Comparison of ENCODE assay signal across 1 cellular context in the genomic region with DNA sequence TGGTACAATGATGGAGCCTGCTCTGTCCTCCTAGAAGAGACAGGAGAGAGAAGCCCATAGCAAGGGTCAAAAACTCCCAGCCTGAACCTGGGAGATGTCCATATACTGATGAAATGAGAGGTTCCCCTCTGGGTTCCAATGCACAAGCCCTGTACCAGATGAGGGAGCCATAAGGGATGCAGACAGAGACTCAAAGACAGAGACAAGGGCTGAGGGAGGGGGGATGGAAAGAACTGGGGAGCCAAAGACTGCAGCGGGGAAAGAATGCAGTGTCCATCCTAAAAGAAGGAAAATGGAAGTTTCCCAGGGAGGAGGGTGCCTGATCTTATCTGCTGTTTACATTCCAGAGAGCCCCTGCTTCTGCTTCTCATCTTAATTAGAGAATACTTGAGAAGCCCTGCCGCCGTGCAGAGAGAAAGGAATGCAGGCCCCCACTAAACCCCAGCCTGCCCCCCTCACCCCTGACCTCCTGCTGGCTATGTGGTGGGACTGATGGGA.
TF ChIP-seq lines count a peak whose summit lies in the region.

No MANE protein-coding gene starts in this region.

TF ChIP-seq in SK-N-SH treated with all-trans-retinoic acid at 6 μM for 48 hours, 23 proteins besides CTCF, POLR2A, EP300 and RAD21 (continued from another document):
- TF ChIP-seq, protein P1, sequence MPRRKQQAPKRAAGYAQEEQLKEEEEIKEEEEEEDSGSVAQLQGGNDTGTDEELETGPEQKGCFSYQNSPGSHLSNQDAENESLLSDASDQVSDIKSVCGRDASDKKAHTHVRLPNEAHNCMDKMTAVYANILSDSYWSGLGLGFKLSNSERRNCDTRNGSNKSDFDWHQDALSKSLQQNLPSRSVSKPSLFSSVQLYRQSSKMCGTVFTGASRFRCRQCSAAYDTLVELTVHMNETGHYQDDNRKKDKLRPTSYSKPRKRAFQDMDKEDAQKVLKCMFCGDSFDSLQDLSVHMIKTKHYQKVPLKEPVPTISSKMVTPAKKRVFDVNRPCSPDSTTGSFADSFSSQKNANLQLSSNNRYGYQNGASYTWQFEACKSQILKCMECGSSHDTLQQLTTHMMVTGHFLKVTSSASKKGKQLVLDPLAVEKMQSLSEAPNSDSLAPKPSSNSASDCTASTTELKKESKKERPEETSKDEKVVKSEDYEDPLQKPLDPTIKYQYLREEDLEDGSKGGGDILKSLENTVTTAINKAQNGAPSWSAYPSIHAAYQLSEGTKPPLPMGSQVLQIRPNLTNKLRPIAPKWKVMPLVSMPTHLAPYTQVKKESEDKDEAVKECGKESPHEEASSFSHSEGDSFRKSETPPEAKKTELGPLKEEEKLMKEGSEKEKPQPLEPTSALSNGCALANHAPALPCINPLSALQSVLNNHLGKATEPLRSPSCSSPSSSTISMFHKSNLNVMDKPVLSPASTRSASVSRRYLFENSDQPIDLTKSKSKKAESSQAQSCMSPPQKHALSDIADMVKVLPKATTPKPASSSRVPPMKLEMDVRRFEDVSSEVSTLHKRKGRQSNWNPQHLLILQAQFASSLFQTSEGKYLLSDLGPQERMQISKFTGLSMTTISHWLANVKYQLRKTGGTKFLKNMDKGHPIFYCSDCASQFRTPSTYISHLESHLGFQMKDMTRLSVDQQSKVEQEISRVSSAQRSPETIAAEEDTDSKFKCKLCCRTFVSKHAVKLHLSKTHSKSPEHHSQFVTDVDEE (CRISPR knock-in tag; IDR thresholded peaks at IDR 0.05): no peak
- TF ChIP-seq BACH2 (CRISPR knock-in tag; IDR thresholded peaks at IDR 0.05; ENCODE audit: borderline replicate concordance) (no peak), TOX (CRISPR knock-in tag; IDR thresholded peaks at IDR 0.05; ENCODE audit: borderline replicate concordance) (no peak), ISL1 (CRISPR knock-in tag; IDR thresholded peaks at IDR 0.05) (peak; percentile 77), RARB (CRISPR knock-in tag; IDR thresholded peaks at IDR 0.05) (no peak), ZC3H10 (CRISPR knock-in tag; IDR thresholded peaks at IDR 0.05) (no peak), ZNF8 (CRISPR knock-in tag; IDR thresholded peaks at IDR 0.05) (no peak), TCF4 (CRISPR knock-in tag; IDR thresholded peaks at IDR 0.05; ENCODE audit: borderline replicate concordance) (no peak), ZFP3 (CRISPR knock-in tag; IDR thresholded peaks at IDR 0.05) (0 out of 2 replicates have a peak, but pooled peaks have one; percentile 56), ZNF70 (CRISPR knock-in tag; IDR thresholded peaks at IDR 0.05) (no peak), OSR1 (CRISPR knock-in tag; IDR thresholded peaks at IDR 0.05) (no peak), ZNF565 (CRISPR knock-in tag; conservative IDR thresholded peaks at IDR 0.05; ENCODE audit: low read depth) (no peak)
- TF ChIP-seq, protein P2, sequence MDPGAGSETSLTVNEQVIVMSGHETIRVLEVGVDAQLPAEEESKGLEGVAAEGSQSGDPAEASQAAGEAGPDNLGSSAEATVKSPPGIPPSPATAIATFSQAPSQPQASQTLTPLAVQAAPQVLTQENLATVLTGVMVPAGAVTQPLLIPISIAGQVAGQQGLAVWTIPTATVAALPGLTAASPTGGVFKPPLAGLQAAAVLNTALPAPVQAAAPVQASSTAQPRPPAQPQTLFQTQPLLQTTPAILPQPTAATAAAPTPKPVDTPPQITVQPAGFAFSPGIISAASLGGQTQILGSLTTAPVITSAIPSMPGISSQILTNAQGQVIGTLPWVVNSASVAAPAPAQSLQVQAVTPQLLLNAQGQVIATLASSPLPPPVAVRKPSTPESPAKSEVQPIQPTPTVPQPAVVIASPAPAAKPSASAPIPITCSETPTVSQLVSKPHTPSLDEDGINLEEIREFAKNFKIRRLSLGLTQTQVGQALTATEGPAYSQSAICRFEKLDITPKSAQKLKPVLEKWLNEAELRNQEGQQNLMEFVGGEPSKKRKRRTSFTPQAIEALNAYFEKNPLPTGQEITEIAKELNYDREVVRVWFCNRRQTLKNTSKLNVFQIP (CRISPR knock-in tag; IDR thresholded peaks at IDR 0.05; ENCODE audit: borderline replicate concordance, low read depth): no peak
- TF ChIP-seq, protein P3, sequence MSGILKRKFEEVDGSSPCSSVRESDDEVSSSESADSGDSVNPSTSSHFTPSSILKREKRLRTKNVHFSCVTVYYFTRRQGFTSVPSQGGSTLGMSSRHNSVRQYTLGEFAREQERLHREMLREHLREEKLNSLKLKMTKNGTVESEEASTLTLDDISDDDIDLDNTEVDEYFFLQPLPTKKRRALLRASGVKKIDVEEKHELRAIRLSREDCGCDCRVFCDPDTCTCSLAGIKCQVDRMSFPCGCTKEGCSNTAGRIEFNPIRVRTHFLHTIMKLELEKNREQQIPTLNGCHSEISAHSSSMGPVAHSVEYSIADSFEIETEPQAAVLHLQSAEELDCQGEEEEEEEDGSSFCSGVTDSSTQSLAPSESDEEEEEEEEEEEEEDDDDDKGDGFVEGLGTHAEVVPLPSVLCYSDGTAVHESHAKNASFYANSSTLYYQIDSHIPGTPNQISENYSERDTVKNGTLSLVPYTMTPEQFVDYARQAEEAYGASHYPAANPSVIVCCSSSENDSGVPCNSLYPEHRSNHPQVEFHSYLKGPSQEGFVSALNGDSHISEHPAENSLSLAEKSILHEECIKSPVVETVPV (CRISPR knock-in tag; IDR thresholded peaks at IDR 0.05): no peak
